In genomic region chr19:54475706-54476105, GRCh38 we compare ENCODE assay signal across 29 cellular contexts. TPM values are rescaled to one million over a fixed set of nuclear protein-coding genes. Genes with fewer than 3 reads are reported as not detected.
"Had no signal": no experiment of that assay in that cellular context is flagged by ENCODE, and none has a peak within 500 bp of the region (broad histone marks: within the 10 kb centered on the region; RNA-seq: fewer than 3 reads in every experiment).

No MANE protein-coding gene starts in this region.

- H3K36me3 ChIP-seq: heart right ventricle, left lung, lower lobe of right lung, right atrium auricular region, right lobe of liver, suprapubic skin, thoracic aorta, tibial artery, upper lobe of right lung, uterus had no signal

- H2AFZ ChIP-seq: hepatocyte, parathyroid adenoma had no signal

- H3K9ac ChIP-seq: parathyroid adenoma had no signal

- H3K4me2 ChIP-seq: hepatocyte had no signal

- H3K27ac ChIP-seq: heart right ventricle, hepatocyte, left lung, lower lobe of right lung, parathyroid adenoma, right atrium auricular region, right lobe of liver, suprapubic skin, thoracic aorta, tibial artery, upper lobe of right lung, uterus had no signal

- H3K4me3 ChIP-seq: heart right ventricle, hepatocyte, left lung, lower lobe of right lung, right atrium auricular region, right lobe of liver, suprapubic skin, thoracic aorta, tibial artery, upper lobe of right lung, uterus had no signal

- DNase-seq: heart right ventricle; left colon; left lung; lower lobe of right lung; mammary epithelial cell; mesenchymal stem cell; naive thymus-derived CD8-positive, alpha-beta T cell; nucleus accumbens; right lobe of liver; stimulated activated CD4-positive, alpha-beta T cell treated with anti-CD3 and anti-CD28 coated beads, Interleukin-4, amount 100 ng/mL, for 24 hours; stimulated activated naive CD4-positive, alpha-beta T cell; tibial artery; trophoblast cell; upper lobe of right lung; uterus had no signal

- H3K79me2 ChIP-seq: parathyroid adenoma had no signal

- H3K4me1 ChIP-seq: right lobe of liver, uterus had no signal

- FAIRE-seq: keratinocyte had no signal

- H3K27me3 ChIP-seq: hepatocyte, right atrium auricular region had no signal

- H3K9me3 ChIP-seq: heart right ventricle, left lung, lower lobe of right lung, right atrium auricular region, right lobe of liver, suprapubic skin, thoracic aorta, tibial artery, upper lobe of right lung, uterus had no signal

RNA-seq across cellular contexts. Expression of gene CDC42EP5, which starts 2.6 kb away (rescaled TPM):
- total RNA-seq: naive thymus-derived CD8-positive, alpha-beta T cell had no signal
- polyA plus RNA-seq: naive thymus-derived CD8-positive, alpha-beta T cell had no signal

RNA-seq across cellular contexts. Expression of gene LAIR2, which starts 26.9 kb away (rescaled TPM):
- total RNA-seq: hepatocyte; left colon; mammary epithelial cell; mucosa of gallbladder; naive thymus-derived CD8-positive, alpha-beta T cell; neural crest cell; osteocyte; progenitor cell of endocrine pancreas; pulmonary artery endothelial cell; renal cortical epithelial cell; right atrium auricular region; skeletal muscle tissue; subcutaneous adipose tissue; suprapubic skin; thoracic aorta; upper lobe of right lung; uterus had no signal
- polyA plus RNA-seq: heart right ventricle, hepatocyte, keratinocyte, mammary epithelial cell had no signal
